In the genomic region with DNA sequence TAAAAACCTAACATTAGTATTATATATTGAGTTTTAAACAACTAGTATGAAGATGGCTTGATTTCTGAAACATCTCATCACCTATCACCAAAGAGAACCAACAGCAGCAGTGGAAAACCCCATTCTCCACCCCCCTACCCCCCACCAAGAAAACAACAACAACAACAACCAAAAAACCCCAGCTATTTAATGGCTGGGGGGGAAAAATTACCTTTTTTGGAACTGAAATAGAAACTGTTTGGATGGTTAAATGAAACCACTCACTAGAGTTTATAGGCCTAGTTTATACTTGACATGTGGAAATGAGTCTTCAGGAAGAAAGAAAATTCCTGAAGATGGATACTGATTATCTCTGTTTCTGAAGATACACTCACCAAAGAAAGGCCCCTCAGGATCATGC, we compare ENCODE assay signal across 22 cellular contexts. TPM values are rescaled to one million over a fixed set of nuclear protein-coding genes. Genes with fewer than 3 reads are reported as not detected.
DNase-seq lines count a peak whose midpoint lies in the region; ATAC-seq and TF ChIP-seq lines count a peak whose summit lies in the region.
"Had no signal": no experiment of that assay in that cellular context is flagged by ENCODE, and none has a peak within 500 bp of the region (broad histone marks: within the 10 kb centered on the region; RNA-seq: fewer than 3 reads in every experiment).

No MANE protein-coding gene starts in this region.

- in situ Hi-C loops in GM13977 (cut with MboI; ENCODE audit: low pct_unique_long_range_greater_than_20kb, low sequenced_read_pairs, unreplicated experiment), result no loop called here

- no peaks in the 10 kb centered on the region for H3K9me3 ChIP-seq in PC-3 (ENCODE audit: low read length)
- H3K9me3 ChIP-seq: MG63, suprapubic skin had no signal

- ATAC-seq in PC-3 (peak; percentile 17; the same call in 1 of the 2 replicates), naive B cell (ENCODE audit: low read depth in 2 of 2) (peak; percentile 30 to 63)
- ATAC-seq: activated CD4-positive, alpha-beta T cell treated with anti-CD3 and anti-CD28 coated beads for 36 hours; activated CD8-positive, alpha-beta memory T cell treated with anti-CD3 and anti-CD28 coated beads, Interleukin-2, amount 10 ng/mL, durations not matched to agents 7 days and 5 days; stimulated activated effector memory CD8-positive, alpha-beta T cell treated with anti-CD3 and anti-CD28 coated beads, Interleukin-12 subunit alpha, Interleukin-12 subunit beta, amount 100 ng/mL, for 72 hours had no signal

- no peaks in the 10 kb centered on the region for H3K36me3 ChIP-seq in PC-3 (ENCODE audit: low read depth, low read length)
- H3K36me3 ChIP-seq: MG63, suprapubic skin had no signal

- no peak overlapping the region for H2AFZ ChIP-seq in PC-3 (ENCODE audit: low read length)

- no peaks in the 10 kb centered on the region for H3K9me3 Mint-ChIP-seq in T-helper 1 cell treated with Interleukin-12 subunit alpha and Interleukin-12 subunit beta and Interleukin-4 antibody, amounts not matched to agents 30 μg/mL and 1 μg/mL, for 36 hours
- peaks cover 0 to 4% (median 0%) of the 10 kb centered on the region in 7 donors for H3K9me3 Mint-ChIP-seq in naive B cell
- no peaks in the 10 kb centered on the region for H3K9me3 Mint-ChIP-seq in chondrocyte (ENCODE audit: low read depth)
- H3K9me3 Mint-ChIP-seq: activated naive CD8-positive, alpha-beta T cell treated with anti-CD3 and anti-CD28 coated beads, Interleukin-2, amount 10 ng/mL, durations not matched to agents 7 days and 5 days; stimulated activated effector memory CD8-positive, alpha-beta T cell treated with anti-CD3 and anti-CD28 coated beads, Interleukin-12 subunit alpha, Interleukin-12 subunit beta, amount 100 ng/mL, for 72 hours had no signal

- no peaks in the 10 kb centered on the region for H3K9me2 ChIP-seq in PC-3 (replicated peaks; ENCODE audit: low read length)

- H3F3A ChIP-seq in PC-3 (ENCODE audit: low read length, unreplicated experiment), result no peaks in the 10 kb centered on the region

- H3K36me3 Mint-ChIP-seq in T-helper 1 cell treated with Interleukin-12 subunit alpha and Interleukin-12 subunit beta and Interleukin-4 antibody, amounts not matched to agents 30 μg/mL and 1 μg/mL, for 36 hours (ENCODE audit: low read depth), result peaks cover 17% of the 10 kb centered on the region
- H3K36me3 Mint-ChIP-seq in naive B cell (peaks cover 4 to 6% of the 10 kb centered on the region in 2 donors), chondrocyte (ENCODE audit: low read depth) (no peaks in the 10 kb centered on the region)

- no TSS peak for BruUV-seq in PC-3 (replicated peaks; lab: Mats Ljungman, UMichigan)

- no peaks in the 10 kb centered on the region for H3K27me3 ChIP-seq in PC-3 (ENCODE audit: low read length)
- H3K27me3 ChIP-seq: MG63, suprapubic skin had no signal

- H3K27me3 Mint-ChIP-seq in T-helper 1 cell treated with Interleukin-12 subunit alpha and Interleukin-12 subunit beta and Interleukin-4 antibody, amounts not matched to agents 30 μg/mL and 1 μg/mL, for 36 hours (ENCODE audit: low read depth), result no peaks in the 10 kb centered on the region
- no peaks in the 10 kb centered on the region for H3K27me3 Mint-ChIP-seq in naive B cell
- no peaks in the 10 kb centered on the region for H3K27me3 Mint-ChIP-seq in chondrocyte (ENCODE audit: low read depth)
- H3K27me3 Mint-ChIP-seq: activated CD4-positive, alpha-beta T cell treated with anti-CD3 and anti-CD28 coated beads for 36 hours; activated CD8-positive, alpha-beta memory T cell treated with anti-CD3 and anti-CD28 coated beads, Interleukin-2, amount 10 ng/mL, durations not matched to agents 7 days and 5 days; activated naive CD8-positive, alpha-beta T cell treated with anti-CD3 and anti-CD28 coated beads, Interleukin-2, amount 10 ng/mL, durations not matched to agents 7 days and 5 days had no signal

- no peak overlapping the region for H3K27ac ChIP-seq in PC-3 (ENCODE audit: low read length)
- H3K27ac ChIP-seq: suprapubic skin had no signal

- peak overlapping the region; percentile 76 for H3K27ac Mint-ChIP-seq in T-helper 1 cell treated with Interleukin-12 subunit alpha and Interleukin-12 subunit beta and Interleukin-4 antibody, amounts not matched to agents 30 μg/mL and 1 μg/mL, for 36 hours
- H3K27ac Mint-ChIP-seq in naive B cell (peak overlapping the region in 5 of 6 donors; percentile 12 to 69 (median 29)), chondrocyte (ENCODE audit: unreplicated experiment) (no peak overlapping the region)
- H3K27ac Mint-ChIP-seq: activated CD4-positive, alpha-beta T cell treated with anti-CD3 and anti-CD28 coated beads for 36 hours; activated CD8-positive, alpha-beta memory T cell treated with anti-CD3 and anti-CD28 coated beads, Interleukin-2, amount 10 ng/mL, durations not matched to agents 7 days and 5 days; activated naive CD8-positive, alpha-beta T cell treated with anti-CD3 and anti-CD28 coated beads, Interleukin-2, amount 10 ng/mL, durations not matched to agents 7 days and 5 days; stimulated activated effector memory CD8-positive, alpha-beta T cell treated with anti-CD3 and anti-CD28 coated beads, Interleukin-12 subunit alpha, Interleukin-12 subunit beta, amount 100 ng/mL, for 72 hours had no signal

- H3K79me2 ChIP-seq in PC-3 (ENCODE audit: low read length), result peaks cover 89% of the 10 kb centered on the region

- TF ChIP-seq CTCF in GM13977 (IDR thresholded peaks at IDR 0.05; ENCODE audit: extremely low read depth, insufficient read depth, missing control alignments) (no peak), PC-3 (conservative IDR thresholded peaks at IDR 0.05; ENCODE audit: low read depth, low read length) (no peak), chondrocyte (IDR thresholded peaks at IDR 0.05) (no peak)

- POLR2A ChIA-PET in PC-3 (lab: Charles Lee; ENCODE audit: unreplicated experiment), result no interaction called here

- H3K4me3 Mint-ChIP-seq in T-helper 1 cell treated with Interleukin-12 subunit alpha and Interleukin-12 subunit beta and Interleukin-4 antibody, amounts not matched to agents 30 μg/mL and 1 μg/mL, for 36 hours, result peak overlapping the region; percentile 43
- H3K4me3 Mint-ChIP-seq in naive B cell (no peak overlapping the region), chondrocyte (ENCODE audit: unreplicated experiment) (no peak overlapping the region)
- H3K4me3 Mint-ChIP-seq: activated CD4-positive, alpha-beta T cell treated with anti-CD3 and anti-CD28 coated beads for 36 hours; activated CD8-positive, alpha-beta memory T cell treated with anti-CD3 and anti-CD28 coated beads, Interleukin-2, amount 10 ng/mL, durations not matched to agents 7 days and 5 days; activated naive CD8-positive, alpha-beta T cell treated with anti-CD3 and anti-CD28 coated beads, Interleukin-2, amount 10 ng/mL, durations not matched to agents 7 days and 5 days; stimulated activated effector memory CD8-positive, alpha-beta T cell treated with anti-CD3 and anti-CD28 coated beads, Interleukin-12 subunit alpha, Interleukin-12 subunit beta, amount 100 ng/mL, for 72 hours had no signal

- intact Hi-C loops in PC-3 (cut with micrococcal nuclease), result no loop called here

- H3K4me2 ChIP-seq in PC-3 (ENCODE audit: low read length), result no peak overlapping the region

- H3K4me1 Mint-ChIP-seq in T-helper 1 cell treated with Interleukin-12 subunit alpha and Interleukin-12 subunit beta and Interleukin-4 antibody, amounts not matched to agents 30 μg/mL and 1 μg/mL, for 36 hours (ENCODE audit: low read depth), result peaks cover 51% of the 10 kb centered on the region
- H3K4me1 Mint-ChIP-seq in naive B cell, result peaks cover 49 to 66% (median 58%) of the 10 kb centered on the region in 3 donors
- peaks cover 44% of the 10 kb centered on the region for H3K4me1 Mint-ChIP-seq in chondrocyte (ENCODE audit: low read depth)

- CTCF ChIA-PET in PC-3 (lab: Charles Lee), result no interaction called here

- DNase-seq in T-helper 1 cell (no peak), GM13977 (ENCODE audit: low spot score) (peak; percentile 46), PC-3 (no peak), naive B cell (no peak), retina (no peak), chondrocyte (ENCODE audit: low spot score) (no peak), SW 1271 (lab: John Stamatoyannopoulos, UW) (no peak)
- DNase-seq: 8988T; activated CD4-positive, alpha-beta T cell treated with anti-CD3 and anti-CD28 coated beads for 36 hours; activated CD8-positive, alpha-beta memory T cell treated with anti-CD3 and anti-CD28 coated beads, Interleukin-2, amount 10 ng/mL, durations not matched to agents 7 days and 5 days; activated naive CD8-positive, alpha-beta T cell treated with anti-CD3 and anti-CD28 coated beads, Interleukin-2, amount 10 ng/mL, durations not matched to agents 7 days and 5 days; Caco-2; central memory CD4-positive, alpha-beta T cell; DMS79; glutamatergic neuron; MG63; NCI-H2029 treated with DMSO at 0.1 percent for 48 hours; NCI-H774; stimulated activated CD4-positive, alpha-beta T cell treated with anti-CD3 and anti-CD28 coated beads, Interleukin-1b, Interleukin-23, amount 100 ng/mL, for 48 hours had no signal

- no peak overlapping the region for H3K9ac ChIP-seq in PC-3 (ENCODE audit: low read length)

- peaks cover 25% of the 10 kb centered on the region for H4K20me1 ChIP-seq in PC-3 (ENCODE audit: low read length)

- no peak overlapping the region for H3K4me3 ChIP-seq in PC-3 (ENCODE audit: low read length)
- H3K4me3 ChIP-seq: MG63, suprapubic skin had no signal

- 0 out of 2 replicates have a peak, but pooled peaks cover 3% of the 10 kb centered on the region for H3K4me1 ChIP-seq in PC-3 (ENCODE audit: insufficient read depth, low read length)

RNA-seq across cellular contexts. Expression of a gene that starts 30.3 kb away (rescaled TPM):
- total RNA-seq in PC-3 (2014; rRNA removed) (17.2 and 26.4 TPM in 2 replicates), chondrocyte (39.9 to 43.3 TPM (median 43.2 TPM) in 3 replicates)
- polyA plus RNA-seq in naive B cell (ENCODE audit: low read depth in 6 of 6), result 10 to 100 TPM; 32.8 to 52.1 (median 38.3) TPM
